Comparison of ENCODE assay signal across 8 cellular contexts in genomic region chr12:22684526-22685118, GRCh38. TPM values are rescaled to one million over a fixed set of nuclear protein-coding genes. Genes with fewer than 3 reads are reported as not detected.
A peak's percentile ranks its signal among the peaks of the same experiment; 100 is the strongest.
DNase-seq lines count a peak whose midpoint lies in the region; FAIRE-seq and TF ChIP-seq lines count a peak whose summit lies in the region.

No MANE protein-coding gene starts in this region.

- FAIRE-seq in small intestine (lab: Jason Lieb, UNC) = peak; percentile 39

- H3K27me3 ChIP-seq in HL-60 (ENCODE audit: insufficient read depth, poor library complexity, severe bottlenecking) (no peaks in the 10 kb centered on the region), small intestine (ENCODE audit: control insufficient read depth in 2 of 2, insufficient read depth in 2 of 2, low read length in 2 of 2) (no peaks in the 10 kb centered on the region)

- 21 to 23% (median 23%) methylated on average over 2 of the region's 2 CpGs for WGBS in small intestine, 3 donors

- H3K27ac ChIP-seq in HL-60 (replicated peaks) (no peak overlapping the region), small intestine (ENCODE audit: low read depth in 1 of 2, low read length in 1 of 2) (no peak overlapping the region)

- no peaks in the 10 kb centered on the region for H3K9me3 ChIP-seq in small intestine (ENCODE audit: control insufficient read depth, low read depth)

- TF ChIP-seq CTCF in AG09309 (IDR thresholded peaks at IDR 0.05; ENCODE audit: control insufficient read depth, insufficient read depth, low read depth, low read length, missing control alignments) (peak; percentile 53), GM13976 (IDR thresholded peaks at IDR 0.05; ENCODE audit: borderline replicate concordance, control extremely low read depth, extremely low read depth, insufficient read depth, missing control alignments) (peak; percentile 55), HL-60 (IDR thresholded peaks at IDR 0.05; ENCODE audit: insufficient read depth, low read length) (peak; percentile 42)

- H3K36me3 ChIP-seq in small intestine (ENCODE audit: control insufficient read depth in 2 of 2, insufficient read depth in 2 of 2, low read length in 2 of 2) = peaks cover under 1 to 4% of the 10 kb centered on the region in 2 donors

- peaks cover 0 to 3% of the 10 kb centered on the region in 2 donors for H3K4me1 ChIP-seq in small intestine (ENCODE audit: control insufficient read depth in 2 of 2, insufficient read depth in 1 of 2, low read depth in 1 of 2, low read length in 1 of 2)

- in situ Hi-C loops in GM13976 (cut with MboI; ENCODE audit: low sequenced_read_pairs, unreplicated experiment) = no loop called here

- no peak for DNase-seq in AG09309 (ENCODE audit: low read depth)
- DNase-seq in GM13976 (ENCODE audit: low spot score) = no peak
- peak in 1 of 2 experiments; percentile 31 for DNase-seq in HL-60 (ENCODE audit: low read depth in 1 of 2, low spot score in 1 of 2)
- peak; percentile 42 for DNase-seq in RPMI7951 (ENCODE audit: low read depth)
- peak; percentile 80 for DNase-seq in fibroblast of peridontal ligament (ENCODE audit: extremely low read depth)
- peak; percentile 36 for DNase-seq in small intestine
- DNase-seq in effector CD8-positive, alpha-beta T cell (lab: John Stamatoyannopoulos, UW) = no peak
- DNase-seq in stimulated activated CD4-positive, alpha-beta T cell treated with anti-CD3 and anti-CD28 coated beads, Interleukin-2, amount 100 ng/mL, for 24 hours = no peak

- no peak overlapping the region for H3K4me3 ChIP-seq in AG09309 (ENCODE audit: control insufficient read depth, low read depth, low read length)
- H3K4me3 ChIP-seq in HL-60 (replicated peaks; ENCODE audit: insufficient read depth, low read length) = no peak overlapping the region
- no peak overlapping the region for H3K4me3 ChIP-seq in small intestine (ENCODE audit: low read depth in 1 of 2, low read length in 2 of 2)

RNA-seq across cellular contexts. Expression of gene ETNK1, which starts 59.7 kb away (rescaled TPM):
- 18.5 and 21.0 TPM in 2 replicates for total RNA-seq in RPMI7951 (2014; rRNA removed; shearing (Covaris generic))
- polyA plus RNA-seq in small intestine = 10 to 100 TPM; 17.8 to 34.2 (median 20.3) TPM

Comparison
In these comparisons a context has a peak if more than half of its experiments do, and no peak if none do; other contexts are left out.
1. DNase-seq: peak in RPMI7951 (single experiment), fibroblast of peridontal ligament (single experiment) and small intestine (single experiment); none in AG09309 (single experiment), GM13976 (single experiment), effector CD8-positive, alpha-beta T cell (single experiment) and stimulated activated CD4-positive, alpha-beta T cell treated with anti-CD3 and anti-CD28 coated beads, Interleukin-2, amount 100 ng/mL, for 24 hours (0 of 2).
2. Peak in every context shown above with its lines, with median percentiles within 50 percentile points of each other: CTCF ChIP-seq.